In the genomic region with DNA sequence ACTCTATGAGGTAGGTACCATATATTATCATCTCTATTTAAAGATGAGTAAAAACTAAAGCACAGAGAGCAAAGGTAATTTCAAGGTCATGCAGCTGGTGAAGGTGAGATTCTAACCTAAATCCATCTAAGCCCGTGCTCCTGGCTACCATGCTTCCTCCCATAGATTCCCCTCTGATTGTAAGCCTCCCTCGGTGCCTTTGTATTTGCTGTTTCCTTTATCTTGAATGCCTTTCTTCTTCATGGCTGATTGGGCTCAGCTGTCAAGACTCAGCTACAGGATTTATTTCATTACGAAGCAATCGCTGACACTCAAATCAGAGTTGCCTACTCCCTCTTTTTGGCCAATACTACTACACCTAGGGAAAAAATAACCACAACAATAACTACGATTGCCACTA, we compare ENCODE assay signal across 17 cellular contexts.
DNase-seq lines count a peak whose midpoint lies in the region; ATAC-seq and TF ChIP-seq lines count a peak whose summit lies in the region.
"Had no signal": no experiment of that assay in that cellular context is flagged by ENCODE, and none has a peak within 500 bp of the region (broad histone marks: within the 10 kb centered on the region; RNA-seq: fewer than 3 reads in every experiment).

No MANE protein-coding gene starts in this region.

- H3K4me1 ChIP-seq in HUES48 (ENCODE audit: control insufficient read depth, insufficient read depth, low read length), result peaks cover 19% of the 10 kb centered on the region
- H3K4me1 ChIP-seq: BLaER1 treated with 17β-estradiol and CSF1 and Interleukin-3, amounts not matched to agents 10 nM and 100 nM had no signal

- CTCF ChIA-PET in WTC11 (lab: Charles Lee), result no interaction called here

- no peak overlapping the region for H3K4me3 Mint-ChIP-seq in WTC11
- H3K4me3 Mint-ChIP-seq: B cell; CD8-positive, alpha-beta T cell; IgD-negative memory B cell had no signal

- no peaks in the 10 kb centered on the region; the same call in 1 of the 2 replicates for H3K27me3 ChIP-seq in HUES48 (ENCODE audit: control insufficient read depth, insufficient read depth, low read length)
- H3K27me3 ChIP-seq: BLaER1 treated with 17β-estradiol and CSF1 and Interleukin-3, amounts not matched to agents 10 nM and 100 nM had no signal

- H3K9me3 ChIP-seq in HUES48 (ENCODE audit: control insufficient read depth, insufficient read depth, low read length), result no peaks in the 10 kb centered on the region
- H3K9me3 ChIP-seq: BLaER1 treated with 17β-estradiol and CSF1 and Interleukin-3, amounts not matched to agents 10 nM and 100 nM had no signal

- DNase-seq in WTC11 (ENCODE audit: low spot score) (no peak), iPS-NIHi11 (ENCODE audit: low spot score) (peak; percentile 13), retina (peak; percentile 9), cerebellum (ENCODE audit: low spot score) (no peak)
- no peak for DNase-seq in effector CD8-positive, alpha-beta T cell (lab: John Stamatoyannopoulos, UW)
- DNase-seq: Calu3; CD8-positive, alpha-beta T cell; DMS79 treated with DMSO at 0.1 percent for 48 hours; GF-D8; GM23248; HCEC 1CT had no signal

- H3K4me3 ChIP-seq in HUES48 (ENCODE audit: low read depth, low read length), result no peak overlapping the region
- H3K4me3 ChIP-seq: BLaER1 treated with 17β-estradiol and CSF1 and Interleukin-3, amounts not matched to agents 10 nM and 100 nM; GM23248 had no signal

- no peak overlapping the region for H3K27ac Mint-ChIP-seq in WTC11
- H3K27ac Mint-ChIP-seq: B cell; CD8-positive, alpha-beta T cell had no signal

- peak; percentile 66 for ATAC-seq in WTC11
- no peak for ATAC-seq in GM21515 (IDR thresholded peaks at IDR 0.05; ENCODE audit: unreplicated experiment)
- ATAC-seq: CD8-positive, alpha-beta T cell; HepG2 had no signal

- H3K9me3 Mint-ChIP-seq in WTC11, result no peaks in the 10 kb centered on the region
- H3K9me3 Mint-ChIP-seq: CD8-positive, alpha-beta T cell had no signal

- no peak for TF ChIP-seq CTCF in WTC11 (IDR thresholded peaks at IDR 0.05)

- no peak overlapping the region for H3K9ac ChIP-seq in HUES48 (ENCODE audit: low read depth, low read length)
- H3K9ac ChIP-seq: BLaER1 treated with 17β-estradiol and CSF1 and Interleukin-3, amounts not matched to agents 10 nM and 100 nM; GM23248 had no signal

- POLR2A ChIA-PET in WTC11 (lab: Charles Lee), result no interaction called here

- peaks cover 29% of the 10 kb centered on the region for H3K4me1 Mint-ChIP-seq in WTC11
- H3K4me1 Mint-ChIP-seq: B cell, IgD-negative memory B cell had no signal

- no peaks in the 10 kb centered on the region for H3K36me3 ChIP-seq in HUES48 (ENCODE audit: control insufficient read depth, insufficient read depth, low read length)
- H3K36me3 ChIP-seq: BLaER1 treated with 17β-estradiol and CSF1 and Interleukin-3, amounts not matched to agents 10 nM and 100 nM had no signal

- H3K36me3 Mint-ChIP-seq in WTC11, result no peaks in the 10 kb centered on the region
- H3K36me3 Mint-ChIP-seq: CD8-positive, alpha-beta T cell; IgD-negative memory B cell had no signal

- 0 out of 2 replicates have a peak, but pooled peaks cover 3% of the 10 kb centered on the region for H3K27me3 Mint-ChIP-seq in WTC11 (ENCODE audit: low read depth)
- H3K27me3 Mint-ChIP-seq: B cell, IgD-negative memory B cell had no signal

- H3K27ac ChIP-seq in HUES48 (ENCODE audit: low read depth, low read length), result peak overlapping the region; percentile 52
- H3K27ac ChIP-seq: BLaER1 treated with 17β-estradiol and CSF1 and Interleukin-3, amounts not matched to agents 10 nM and 100 nM; GM23248 had no signal

TF ChIP-seq in WTC11, 78 proteins besides CTCF, POLR2A, EP300 and RAD21:
- TF ChIP-seq HMGXB4 (CRISPR knock-in tag; IDR thresholded peaks at IDR 0.05) (no peak), ETV6 (CRISPR knock-in tag; IDR thresholded peaks at IDR 0.05) (no peak), JUN (CRISPR knock-in tag; IDR thresholded peaks at IDR 0.05) (no peak)
TF ChIP-seq in WTC11: peak in this region for 0.

Comparison
In these comparisons a context has a peak if more than half of its experiments do, and no peak if none do; other contexts are left out.
1. DNase-seq: peak in iPS-NIHi11 (single experiment) and retina (single experiment); none in WTC11 (single experiment), cerebellum (single experiment) and effector CD8-positive, alpha-beta T cell (single experiment).